11 cellular contexts compared by ENCODE assay signal in the genomic region with DNA sequence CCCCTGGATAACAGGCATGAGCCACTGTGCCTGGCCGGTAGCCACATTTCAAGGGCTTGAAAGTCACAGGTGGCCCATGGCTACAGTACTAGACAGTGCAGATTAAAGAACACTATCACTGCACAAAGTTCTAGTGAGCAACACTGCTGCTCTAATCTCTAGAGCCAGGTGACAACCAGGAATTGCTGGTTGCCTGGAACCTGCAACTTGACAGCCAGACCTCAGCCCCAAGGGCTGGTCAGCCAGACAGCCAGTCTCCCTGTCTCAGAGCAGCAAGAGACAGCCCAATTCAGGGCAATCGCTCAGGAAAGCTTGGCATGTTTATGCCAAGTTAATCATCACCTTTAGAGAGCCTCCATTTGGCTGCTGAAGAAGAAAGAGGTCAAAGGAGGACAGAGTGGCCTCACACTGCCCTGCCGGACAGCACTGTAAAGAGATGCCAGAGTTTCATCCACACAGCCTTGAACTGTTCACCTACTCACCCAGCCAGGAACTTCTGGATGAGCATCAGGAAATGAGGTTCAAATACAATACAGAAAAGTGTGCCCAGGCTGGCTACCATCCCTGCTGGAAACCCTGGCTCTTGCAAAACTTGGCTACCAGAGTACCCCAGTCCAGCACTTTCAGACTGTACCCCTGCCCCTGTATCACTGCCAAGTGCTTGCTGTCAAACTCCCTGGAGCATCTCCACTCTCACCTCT. TPM values are rescaled to one million over a fixed set of nuclear protein-coding genes. Genes with fewer than 3 reads are reported as not detected.
DNase-seq lines count a peak whose midpoint lies in the region; ATAC-seq, FAIRE-seq and TF ChIP-seq lines count a peak whose summit lies in the region.
"Had no signal": no experiment of that assay in that cellular context is flagged by ENCODE, and none has a peak within 500 bp of the region (broad histone marks: within the 10 kb centered on the region; RNA-seq: fewer than 3 reads in every experiment).

No MANE protein-coding gene starts in this region.

- no peak overlapping the region for H3K4me3 Mint-ChIP-seq in activated CD4-positive, alpha-beta T cell treated with anti-CD3 and anti-CD28 coated beads, Interleukin-2, amount 10 ng/mL, durations not matched to agents 24 days and 14 days
- H3K4me3 Mint-ChIP-seq in brain = peak overlapping the region in 1 of 5 experiments; percentile 40

- CTCF ChIA-PET in HepG2 (lab: Yijun Ruan, JAX; ENCODE audit: low intra/inter-chr PET ratio, low total read pairs) = no interaction called here

- peak overlapping the region; percentile 77 for H3K27ac Mint-ChIP-seq in activated CD4-positive, alpha-beta T cell treated with anti-CD3 and anti-CD28 coated beads, Interleukin-2, amount 10 ng/mL, durations not matched to agents 24 days and 14 days
- H3K27ac Mint-ChIP-seq in brain = peak overlapping the region in 4 of 5 experiments; percentile 19 to 65 (median 31)

- BruUV-seq in HepG2 (replicated peaks; lab: Mats Ljungman, UMichigan) = no TSS peak

- peaks cover 72% of the 10 kb centered on the region for H4K20me1 ChIP-seq in HepG2 (ENCODE audit: insufficient read depth, low read length)

- peaks cover 43% of the 10 kb centered on the region for H3K36me3 Mint-ChIP-seq in activated CD4-positive, alpha-beta T cell treated with anti-CD3 and anti-CD28 coated beads, Interleukin-2, amount 10 ng/mL, durations not matched to agents 24 days and 14 days (ENCODE audit: low read depth)
- peaks cover 59% of the 10 kb centered on the region for H3K36me3 Mint-ChIP-seq in brain

- no peaks in the 10 kb centered on the region for H3K9me3 Mint-ChIP-seq in activated CD4-positive, alpha-beta T cell treated with anti-CD3 and anti-CD28 coated beads, Interleukin-2, amount 10 ng/mL, durations not matched to agents 24 days and 14 days
- peaks cover 0 to 4% (median 0%) of the 10 kb centered on the region in 5 experiments for H3K9me3 Mint-ChIP-seq in brain

- H3K4me1 Mint-ChIP-seq in activated CD4-positive, alpha-beta T cell treated with anti-CD3 and anti-CD28 coated beads, Interleukin-2, amount 10 ng/mL, durations not matched to agents 24 days and 14 days = peaks cover 77% of the 10 kb centered on the region
- peaks cover 65% of the 10 kb centered on the region for H3K4me1 Mint-ChIP-seq in brain

- TF ChIP-seq RAD21 in HepG2 (CRISPR knock-in tag; IDR thresholded peaks at IDR 0.05) = peak; percentile 44

- WGBS in HepG2 (ENCODE audit: low lambda C conversion rate) = 4% methylated on average over 3 of the region's 3 CpGs

- in situ Hi-C loops in HepG2 (cut with HindIII; ENCODE audit: extremely low pct_ligation_motif_present, low pct_unique_long_range_greater_than_20kb) = no loop called here

- H3K4me3 ChIP-seq in HepG2 (replicated peaks in 1 of 3; ENCODE audit: insufficient read depth in 1 of 3, low read depth in 2 of 3, low read length in 3 of 3) (peak overlapping the region in 1 of 3 experiments; percentile 57; a peak in 2 of 6 replicates), stomach smooth muscle (ENCODE audit: low read length in 2 of 2) (peak overlapping the region in 1 of 2 donors; percentile 29)

- TF ChIP-seq EP300 in HepG2 (IDR thresholded peaks at IDR 0.05; ENCODE audit: low read depth in 2 of 2, low read length in 2 of 2) (peak in 1 of 2 experiments; percentile 80; a peak in 2 of 4 replicates), HepG2 (CRISPR knock-in tag; IDR thresholded peaks at IDR 0.05; ENCODE audit: borderline replicate concordance) (peak; percentile 74; the same call in 1 of the 2 replicates)

- H3K9ac ChIP-seq in HepG2 (ENCODE audit: insufficient read depth, low read depth, low read length) (peak overlapping the region; percentile 37; the same call in 1 of the 2 replicates), stomach smooth muscle (ENCODE audit: low read length in 2 of 2) (peak overlapping the region in 1 of 2 donors; percentile 47)
- H3K9ac ChIP-seq: KMS-11 had no signal

- POLR2A ChIA-PET in HepG2 (lab: Yijun Ruan, JAX) = interaction anchor here (1.0 to 2.2 kb wide), 7 partner anchors 9 to 409 kb away, joined by 3 to 6 read pairs (median 4); partner anchors contain the start of gene NBEAL2

- H3K4me1 ChIP-seq in HepG2 (ENCODE audit: insufficient read depth, low read length) (peaks cover 91% of the 10 kb centered on the region), stomach smooth muscle (ENCODE audit: control insufficient read depth, insufficient read depth, low read length) (peaks cover 49% of the 10 kb centered on the region)

- no peak overlapping the region for H2AFZ ChIP-seq in HepG2 (ENCODE audit: low read length)

- TF ChIP-seq CTCF in brain (conservative IDR thresholded peaks at IDR 0.05) = no peak
- peak; percentile 22 for TF ChIP-seq CTCF in HepG2 (CRISPR knock-in tag; IDR thresholded peaks at IDR 0.05)

- H3K27me3 ChIP-seq in HepG2 (ENCODE audit: control insufficient read depth in 1 of 2, insufficient read depth in 2 of 2, low read length in 2 of 2) = no peaks in the 10 kb centered on the region
- H3K27me3 ChIP-seq in stomach smooth muscle (ENCODE audit: control insufficient read depth in 1 of 2, insufficient read depth in 2 of 2, low read length in 2 of 2) = no peaks in the 10 kb centered on the region

- DNase-seq in activated CD4-positive, alpha-beta T cell treated with anti-CD3 and anti-CD28 coated beads, Interleukin-2, amount 10 ng/mL, durations not matched to agents 24 days and 14 days = no peak
- DNase-seq in activated CD4-positive, alpha-beta T cell treated with anti-CD3 and anti-CD28 coated beads, Interleukin-2, amount 50 U/mL, for 4 hours = no peak
- DNase-seq in HepG2 (ENCODE audit: low spot score) (peak; percentile 96), AG08396 (ENCODE audit: low spot score) (no peak), foreskin melanocyte (no peak)
- DNase-seq: effector CD8-positive, alpha-beta T cell; stimulated activated CD8-positive, alpha-beta memory T cell treated with anti-CD3 and anti-CD28 coated beads, Interleukin-4, amount 100 ng/mL, for 48 hours had no signal

- no peak for TF ChIP-seq POLR2A in HepG2 (IDR thresholded peaks at IDR 0.05; ENCODE audit: insufficient read depth in 1 of 2, low read depth in 2 of 2, low read length in 2 of 2)

- H3K9me3 ChIP-seq in HepG2 (ENCODE audit: low read length) (no peaks in the 10 kb centered on the region), stomach smooth muscle (ENCODE audit: control insufficient read depth in 2 of 2, low read length in 2 of 2) (no peaks in the 10 kb centered on the region)

- peak; percentile 99 for FAIRE-seq in HepG2 (lab: Jason Lieb, UNC)

- H3K36me3 ChIP-seq in HepG2 (replicated peaks in 1 of 2; ENCODE audit: control insufficient read depth in 1 of 2, insufficient read depth in 2 of 2, low read length in 2 of 2) (peaks cover 2 to 23% of the 10 kb centered on the region in 2 experiments; a peak in 4 of 5 replicates), stomach smooth muscle (ENCODE audit: control insufficient read depth in 2 of 2, insufficient read depth in 2 of 2, low read length in 2 of 2) (peaks cover 3 to 7% of the 10 kb centered on the region in 2 donors)

- peak overlapping the region; percentile 73 for H3K4me2 ChIP-seq in HepG2 (ENCODE audit: low read depth, low read length)
- H3K4me2 ChIP-seq: KMS-11 had no signal

- peaks cover 94% of the 10 kb centered on the region for H3K79me2 ChIP-seq in HepG2 (ENCODE audit: insufficient read depth, low read length)

- intact Hi-C loops in activated CD4-positive, alpha-beta T cell treated with anti-CD3 and anti-CD28 coated beads, Interleukin-2, amount 10 ng/mL, durations not matched to agents 24 days and 14 days (cut with micrococcal nuclease) = loop anchor here (5.0 kb wide), 1 partner anchor 38 kb away; no protein-coding TSS in a partner anchor
- intact Hi-C loops in HepG2 (cut with micrococcal nuclease; ENCODE audit: unreplicated experiment) = loop anchor here (1.0 to 10.0 kb wide), 2 partner anchors 26 to 46 kb away; no protein-coding TSS in a partner anchor

- peak; percentile 90 for ATAC-seq in HepG2
- ATAC-seq in GM18870 (IDR thresholded peaks at IDR 0.05; ENCODE audit: unreplicated experiment) = no peak

- H3K27me3 Mint-ChIP-seq in activated CD4-positive, alpha-beta T cell treated with anti-CD3 and anti-CD28 coated beads, Interleukin-2, amount 10 ng/mL, durations not matched to agents 24 days and 14 days = no peaks in the 10 kb centered on the region
- H3K27me3 Mint-ChIP-seq in brain = no peaks in the 10 kb centered on the region

- H3K27ac ChIP-seq in HepG2 (ENCODE audit: extremely low read length, insufficient read depth, low read length) = peak overlapping the region; percentile 74
- H3K27ac ChIP-seq in stomach smooth muscle (ENCODE audit: low read length) = peak overlapping the region; percentile 60
- H3K27ac ChIP-seq: KMS-11 had no signal

RNA-seq across cellular contexts. Expression of gene CCDC12, which starts 6.0 kb away (rescaled TPM):
- 55.3 and 66.2 TPM in 2 replicates for total RNA-seq in activated CD4-positive, alpha-beta T cell treated with anti-CD3 and anti-CD28 coated beads, Interleukin-2, amount 10 ng/mL, durations not matched to agents 24 days and 14 days
- 36.7 TPM for polyA plus RNA-seq in brain (ENCODE audit: insufficient read depth, low read depth, low replicate concordance)
- total RNA-seq in HepG2 (2016; rRNA removed; fragmentation: Illumina TruSeq; extraction: Trizol) = 49.5 and 55.2 TPM in 2 replicates
- total RNA-seq in HepG2 (2016; cell fraction: cytosol; rRNA removed; fragmentation: Illumina TruSeq; extraction: Trizol; ENCODE audit: low read depth) = 28.7 and 32.4 TPM in 2 replicates
- 52.2 and 56.9 TPM in 2 replicates for total RNA-seq in HepG2 (2016; cell fraction: insoluble cytoplasmic fraction; rRNA removed; fragmentation: Illumina TruSeq; extraction: Trizol)
- 27.1 and 29.7 TPM in 2 replicates for total RNA-seq in HepG2 (2016; cell fraction: membrane; rRNA removed; fragmentation: Illumina TruSeq; extraction: Trizol)
- 28.6 and 32.0 TPM in 2 replicates for total RNA-seq in HepG2 (2016; cell fraction: nucleus; rRNA removed; fragmentation: Illumina TruSeq; extraction: Trizol)
- 28.9 and 30.1 TPM in 2 replicates for polyA plus RNA-seq in HepG2 (2011; rRNA removed)
- polyA plus RNA-seq in HepG2 (2011; cell fraction: cytosol; rRNA removed) = 32.7 and 35.6 TPM in 2 replicates
- polyA plus RNA-seq in HepG2 (2011; cell fraction: nucleus; rRNA removed) = 40.0 and 40.6 TPM in 2 replicates
- 26.3 and 31.7 TPM in 2 replicates for polyA plus RNA-seq in HepG2 (2012)
- polyA plus RNA-seq in HepG2 (2016; cell fraction: cytosol; fragmentation: Illumina TruSeq; extraction: Trizol; ENCODE audit: low read depth) = 14.7 and 15.4 TPM in 2 replicates
- polyA plus RNA-seq in HepG2 (2016; cell fraction: insoluble cytoplasmic fraction; fragmentation: Illumina TruSeq; extraction: Trizol; ENCODE audit: low read depth) = 73.4 and 79.9 TPM in 2 replicates
- 18.7 and 18.8 TPM in 2 replicates for polyA plus RNA-seq in HepG2 (2016; cell fraction: membrane; fragmentation: Illumina TruSeq; extraction: Trizol; ENCODE audit: low read depth)
- polyA plus RNA-seq in HepG2 (2016; cell fraction: nucleus; fragmentation: Illumina TruSeq; extraction: Trizol; ENCODE audit: insufficient read depth, low read depth) = 55.2 TPM in 2 replicates
- 53.2 and 59.2 TPM in 2 replicates for polyA minus RNA-seq in HepG2 (2011; rRNA and poly(A)+ RNA removed; ENCODE audit: low replicate concordance)
- polyA minus RNA-seq in HepG2 (2011; cell fraction: cytosol; rRNA and poly(A)+ RNA removed) = 9.3 and 12.2 TPM in 2 replicates
- polyA minus RNA-seq in HepG2 (2011; cell fraction: nucleus; rRNA and poly(A)+ RNA removed) = 41.3 and 55.9 TPM in 2 replicates

RNA-seq across cellular contexts. Expression of gene NBEAL2, which starts 8.9 kb away (rescaled TPM):
- total RNA-seq in activated CD4-positive, alpha-beta T cell treated with anti-CD3 and anti-CD28 coated beads, Interleukin-2, amount 10 ng/mL, durations not matched to agents 24 days and 14 days = 115 and 119 TPM in 2 replicates
- polyA plus RNA-seq in brain (ENCODE audit: insufficient read depth, low read depth, low replicate concordance) = 4.6 TPM
- total RNA-seq in HepG2 (2016; rRNA removed; fragmentation: Illumina TruSeq; extraction: Trizol) = 6.0 and 9.7 TPM in 2 replicates
- total RNA-seq in HepG2 (2016; cell fraction: cytosol; rRNA removed; fragmentation: Illumina TruSeq; extraction: Trizol; ENCODE audit: low read depth) = 1.8 and 2.7 TPM in 2 replicates
- 6.0 and 8.3 TPM in 2 replicates for total RNA-seq in HepG2 (2016; cell fraction: insoluble cytoplasmic fraction; rRNA removed; fragmentation: Illumina TruSeq; extraction: Trizol)
- total RNA-seq in HepG2 (2016; cell fraction: membrane; rRNA removed; fragmentation: Illumina TruSeq; extraction: Trizol) = 4.1 and 4.3 TPM in 2 replicates
- total RNA-seq in HepG2 (2016; cell fraction: nucleus; rRNA removed; fragmentation: Illumina TruSeq; extraction: Trizol) = 14.8 and 19.9 TPM in 2 replicates
- polyA plus RNA-seq in HepG2 (2011; rRNA removed) = 12.4 and 15.8 TPM in 2 replicates
- 3.6 and 4.9 TPM in 2 replicates for polyA plus RNA-seq in HepG2 (2011; cell fraction: cytosol; rRNA removed)
- 222 and 246 TPM in 2 replicates for polyA plus RNA-seq in HepG2 (2011; cell fraction: nucleus; rRNA removed)
- 7.9 and 16.7 TPM in 2 replicates for polyA plus RNA-seq in HepG2 (2012)
- polyA plus RNA-seq in HepG2 (2016; cell fraction: cytosol; fragmentation: Illumina TruSeq; extraction: Trizol; ENCODE audit: low read depth) = 0.67 and 0.80 TPM in 2 replicates
- polyA plus RNA-seq in HepG2 (2016; cell fraction: insoluble cytoplasmic fraction; fragmentation: Illumina TruSeq; extraction: Trizol; ENCODE audit: low read depth) = 6.4 and 7.7 TPM in 2 replicates
- polyA plus RNA-seq in HepG2 (2016; cell fraction: membrane; fragmentation: Illumina TruSeq; extraction: Trizol; ENCODE audit: low read depth) = 1.5 and 1.8 TPM in 2 replicates
- polyA plus RNA-seq in HepG2 (2016; cell fraction: nucleus; fragmentation: Illumina TruSeq; extraction: Trizol; ENCODE audit: insufficient read depth, low read depth) = 69.9 and 76.5 TPM in 2 replicates
- 8.9 and 19.6 TPM in 2 replicates for polyA minus RNA-seq in HepG2 (2011; rRNA and poly(A)+ RNA removed; ENCODE audit: low replicate concordance)
- polyA minus RNA-seq in HepG2 (2011; cell fraction: cytosol; rRNA and poly(A)+ RNA removed) = 2.9 and 3.9 TPM in 2 replicates
- 18.7 and 21.3 TPM in 2 replicates for polyA minus RNA-seq in HepG2 (2011; cell fraction: nucleus; rRNA and poly(A)+ RNA removed)
